Comparison of ENCODE assay signal across 17 cellular contexts in genomic region chr19:47151627-47152026, GRCh38. TPM values are rescaled to one million over a fixed set of nuclear protein-coding genes. Genes with fewer than 3 reads are reported as not detected.
A peak's percentile ranks its signal among the peaks of the same experiment; 100 is the strongest.
DNase-seq lines count a peak whose midpoint lies in the region; ATAC-seq and TF ChIP-seq lines count a peak whose summit lies in the region.
"Had no signal": no experiment of that assay in that cellular context is flagged by ENCODE, and none has a peak within 500 bp of the region (broad histone marks: within the 10 kb centered on the region; RNA-seq: fewer than 3 reads in every experiment).

No MANE protein-coding gene starts in this region.

- peaks cover 44% of the 10 kb centered on the region for H3K36me3 ChIP-seq in CD4-positive, CD25-positive, alpha-beta regulatory T cell (ENCODE audit: control insufficient read depth, insufficient read depth, low read length)
- peaks cover 90% of the 10 kb centered on the region for H3K36me3 ChIP-seq in endodermal cell (ENCODE audit: control insufficient read depth, insufficient read depth, low read length)

- no peak overlapping the region for H2BK120ac ChIP-seq in H9 (ENCODE audit: low read depth, low read length, poor library complexity, severe bottlenecking)

- H2BK15ac ChIP-seq in H9 (ENCODE audit: low read depth, low read length): no peak overlapping the region

- H3K27ac Mint-ChIP-seq in CD4-positive, CD25-positive, alpha-beta regulatory T cell: peak overlapping the region in 2 of 3 donors; percentile 35 to 72
- H3K27ac Mint-ChIP-seq in H9 (peak overlapping the region in 2 of 3 experiments; percentile 31 to 82; a peak in 4 of 7 replicates), endodermal cell (peak overlapping the region; percentile 62), nephron progenitor cell (peak overlapping the region; percentile 30)
- H3K27ac Mint-ChIP-seq: stimulated activated naive B cell treated with anti-CD40 and anti-IgM and Interleukin-4, amounts not matched to agents 10 μg/mL and 1 μg/mL and 100 μg/mL, for 72 hours had no signal

- no peaks in the 10 kb centered on the region for H3K9me3 Mint-ChIP-seq in CD4-positive, CD25-positive, alpha-beta regulatory T cell
- H3K9me3 Mint-ChIP-seq in H9 (peaks cover 0 to 4% of the 10 kb centered on the region in 2 experiments; a peak in 1 of 5 replicates), endodermal cell (peaks cover 2% of the 10 kb centered on the region), nephron progenitor cell (no peaks in the 10 kb centered on the region)
- H3K9me3 Mint-ChIP-seq: stimulated activated naive B cell treated with anti-CD40 and anti-IgM and Interleukin-4, amounts not matched to agents 10 μg/mL and 1 μg/mL and 100 μg/mL, for 72 hours had no signal

- H2AK5ac ChIP-seq in H9 (ENCODE audit: insufficient read length, low read length): no peak overlapping the region

- no peaks in the 10 kb centered on the region for H3K9me3 ChIP-seq in CD4-positive, CD25-positive, alpha-beta regulatory T cell (ENCODE audit: control insufficient read depth in 2 of 2, low read length in 2 of 2)
- no peaks in the 10 kb centered on the region for H3K9me3 ChIP-seq in H9 (ENCODE audit: control insufficient read depth, low read depth, low read length)
- no peaks in the 10 kb centered on the region for H3K9me3 ChIP-seq in endodermal cell (ENCODE audit: control insufficient read depth, low read length)

- peak overlapping the region; percentile 67 for H4K8ac ChIP-seq in H9 (replicated peaks; ENCODE audit: insufficient read length, low read depth, low read length)

- H3K56ac ChIP-seq in H9 (ENCODE audit: insufficient read length, low read depth, low read length): no peak overlapping the region

- H2AFZ ChIP-seq in H9 (ENCODE audit: low read length): no peak overlapping the region

- H3K4me3 ChIP-seq in CD4-positive, CD25-positive, alpha-beta regulatory T cell (ENCODE audit: low read depth, low read length): no peak overlapping the region
- H3K4me3 ChIP-seq in endodermal cell (ENCODE audit: low read length): peak overlapping the region; percentile 24

- TF ChIP-seq CTCF in H9 (conservative IDR thresholded peaks at IDR 0.05) (no peak), endodermal cell (conservative IDR thresholded peaks at IDR 0.05) (no peak), nephron progenitor cell (IDR thresholded peaks at IDR 0.05) (no peak)

- no peak overlapping the region for H3K18ac ChIP-seq in H9 (ENCODE audit: insufficient read length, low read depth, low read length)

- H3K4me3 Mint-ChIP-seq in CD4-positive, CD25-positive, alpha-beta regulatory T cell: peak overlapping the region in 1 of 4 donors; percentile 48
- H3K4me3 Mint-ChIP-seq in H9: no peak overlapping the region
- H3K4me3 Mint-ChIP-seq in endodermal cell: no peak overlapping the region
- no peak overlapping the region for H3K4me3 Mint-ChIP-seq in nephron progenitor cell
- H3K4me3 Mint-ChIP-seq: stimulated activated naive B cell treated with anti-CD40 and anti-IgM and Interleukin-4, amounts not matched to agents 10 μg/mL and 1 μg/mL and 100 μg/mL, for 72 hours had no signal

- no peak overlapping the region for H3K27ac ChIP-seq in CD4-positive, CD25-positive, alpha-beta regulatory T cell (ENCODE audit: insufficient read depth, low read length, poor library complexity, severe bottlenecking)
- H3K27ac ChIP-seq in H9 (ENCODE audit: insufficient read length, low read depth, low read length) (peak overlapping the region; percentile 71), endodermal cell (ENCODE audit: low read depth, low read length) (no peak overlapping the region)
- H3K27ac ChIP-seq: foreskin keratinocyte had no signal

- no peaks in the 10 kb centered on the region for H3K27me3 ChIP-seq in CD4-positive, CD25-positive, alpha-beta regulatory T cell (ENCODE audit: control insufficient read depth, insufficient read depth, low read length)
- H3K27me3 ChIP-seq in H9 (ENCODE audit: insufficient read depth, low read length) (no peaks in the 10 kb centered on the region), endodermal cell (ENCODE audit: control insufficient read depth, insufficient read depth, low read length, poor library complexity, severe bottlenecking) (no peaks in the 10 kb centered on the region)
- H3K27me3 ChIP-seq: foreskin keratinocyte had no signal

- no peak overlapping the region for H3T11ph ChIP-seq in H9 (ENCODE audit: low read length)

- H3K79me2 ChIP-seq in H9 (ENCODE audit: insufficient read depth, low read length): peaks cover 5% of the 10 kb centered on the region; the same call in 1 of the 2 replicates

- no peak overlapping the region for H3K23ac ChIP-seq in H9 (ENCODE audit: insufficient read length, low read depth, low read length)

- WGBS in H9 (ENCODE audit: extremely low coverage, insufficient read length, low lambda C conversion rate): no CpG with 5 or more reads among the region's 3 CpGs
- 76 to 80% methylated on average over 2 to 3 of the region's 3 CpGs for WGBS in endodermal cell (ENCODE audit: insufficient coverage in 1 of 2, insufficient read length in 1 of 2), 2 experiments

- no peak for DNase-seq in CD4-positive, CD25-positive, alpha-beta regulatory T cell
- DNase-seq in H9 (no peak), endodermal cell (no peak), nephron progenitor cell (no peak), DMS153 (lab: John Stamatoyannopoulos, UW) (no peak), superior temporal gyrus (ENCODE audit: extremely low spot score) (no peak), NCI-H2081 (lab: John Stamatoyannopoulos, UW) (no peak)
- DNase-seq: activated effector memory CD4-positive, alpha-beta T cell treated with anti-CD3 and anti-CD28 coated beads, Interleukin-2, amount 50 U/mL, for 16 hours; DMS79; foreskin keratinocyte; H7; NCI-H1105 treated with DMSO at 0.1 percent for 48 hours; NK-92 treated with Interleukin-12 subunit alpha and Interleukin-12 subunit beta, amount 100 ng/mL, for 24 hours; nucleus accumbens; stimulated activated naive B cell treated with anti-CD40 and anti-IgM and Interleukin-4, amounts not matched to agents 10 μg/mL and 1 μg/mL and 100 μg/mL, for 72 hours; T1000 had no signal

- H3K14ac ChIP-seq in H9 (ENCODE audit: insufficient read depth, low read length): no peak overlapping the region

- H3K9ac ChIP-seq in H9 (ENCODE audit: extremely low read depth, insufficient read length, low read length): no peak overlapping the region
- H3K9ac ChIP-seq in endodermal cell (ENCODE audit: extremely low read depth, low read length, poor library complexity, severe bottlenecking): peak overlapping the region; percentile 8

- no peak overlapping the region for H4K5ac ChIP-seq in H9 (ENCODE audit: insufficient read length, low read depth, low read length)

- H3K23me2 ChIP-seq in H9 (ENCODE audit: insufficient read length, low read depth, low read length, poor library complexity, severe bottlenecking): no peaks in the 10 kb centered on the region

- no peak overlapping the region for H3K4ac ChIP-seq in H9 (ENCODE audit: low read depth, low read length)

- no peak overlapping the region for H2BK20ac ChIP-seq in H9 (ENCODE audit: low read depth, low read length, poor library complexity, severe bottlenecking)

- no peak overlapping the region for H2BK12ac ChIP-seq in H9 (ENCODE audit: insufficient read length, low read depth, low read length)

- H3K4me1 ChIP-seq in CD4-positive, CD25-positive, alpha-beta regulatory T cell (ENCODE audit: control insufficient read depth, insufficient read depth, low read length, poor library complexity, severe bottlenecking): peaks cover 20% of the 10 kb centered on the region
- H3K4me1 ChIP-seq in H9 (ENCODE audit: insufficient read depth, low read length) (no peaks in the 10 kb centered on the region), endodermal cell (ENCODE audit: control insufficient read depth, insufficient read depth, low read length) (peaks cover 15% of the 10 kb centered on the region)

- peaks cover 15% of the 10 kb centered on the region for H3K79me1 ChIP-seq in H9 (ENCODE audit: insufficient read depth, low read depth, low read length, poor library complexity, severe bottlenecking)

- H4K91ac ChIP-seq in H9 (ENCODE audit: insufficient read length, low read depth, low read length): no peak overlapping the region

- H3K27me3 Mint-ChIP-seq in CD4-positive, CD25-positive, alpha-beta regulatory T cell: no peaks in the 10 kb centered on the region
- H3K27me3 Mint-ChIP-seq in H9 (ENCODE audit: low read depth) (no peaks in the 10 kb centered on the region), endodermal cell (ENCODE audit: insufficient read depth) (no peaks in the 10 kb centered on the region), nephron progenitor cell (ENCODE audit: low read depth, poor library complexity) (no peaks in the 10 kb centered on the region)
- H3K27me3 Mint-ChIP-seq: stimulated activated naive B cell treated with anti-CD40 and anti-IgM and Interleukin-4, amounts not matched to agents 10 μg/mL and 1 μg/mL and 100 μg/mL, for 72 hours had no signal

- peaks cover 20 to 47% (median 30%) of the 10 kb centered on the region in 4 donors for H3K4me1 Mint-ChIP-seq in CD4-positive, CD25-positive, alpha-beta regulatory T cell
- H3K4me1 Mint-ChIP-seq in H9: peaks cover 29 to 32% of the 10 kb centered on the region in 2 experiments
- peaks cover 39% of the 10 kb centered on the region for H3K4me1 Mint-ChIP-seq in endodermal cell
- peaks cover 13% of the 10 kb centered on the region for H3K4me1 Mint-ChIP-seq in nephron progenitor cell

- H4K20me1 ChIP-seq in H9 (ENCODE audit: control insufficient read depth, insufficient read depth, insufficient read length): no peaks in the 10 kb centered on the region

- ATAC-seq in CD4-positive, CD25-positive, alpha-beta regulatory T cell (ENCODE audit: low read depth in 2 of 2): no peak
- ATAC-seq in HG03342 (IDR thresholded peaks at IDR 0.05; ENCODE audit: unreplicated experiment): no peak
- ATAC-seq: foreskin keratinocyte; stimulated activated naive B cell treated with anti-CD40 and anti-IgM and Interleukin-4, amounts not matched to agents 10 μg/mL and 1 μg/mL and 100 μg/mL, for 72 hours had no signal

- H2BK5ac ChIP-seq in H9 (ENCODE audit: insufficient read length, low read length): no peak overlapping the region

- H3K36me3 Mint-ChIP-seq in CD4-positive, CD25-positive, alpha-beta regulatory T cell: peaks cover 48% of the 10 kb centered on the region
- H3K36me3 Mint-ChIP-seq in H9 (ENCODE audit: insufficient read depth in 1 of 3, low read depth in 3 of 3) (peaks cover 59 to 95% (median 81%) of the 10 kb centered on the region in 3 experiments), endodermal cell (ENCODE audit: low read depth) (peaks cover 84% of the 10 kb centered on the region), nephron progenitor cell (ENCODE audit: low read depth) (peaks cover 84% of the 10 kb centered on the region)

- H3K4me2 ChIP-seq in H9 (ENCODE audit: insufficient read depth, insufficient read length, low read length): no peak overlapping the region

RNA-seq across cellular contexts. Expression of gene SAE1, which starts 21.0 kb away (rescaled TPM):
- 45.5 TPM for total RNA-seq in CD4-positive, CD25-positive, alpha-beta regulatory T cell
- 100 to 1,000 TPM; 106 to 127 (median 115) TPM for polyA plus RNA-seq in CD4-positive, CD25-positive, alpha-beta regulatory T cell
- total RNA-seq in H9 (2021) (232 and 234 TPM in 2 replicates), endodermal cell (100 to 1,000 TPM; 187 to 240 TPM)
- polyA plus RNA-seq in endodermal cell (2013, experiment 1 of 2): 185 TPM
- polyA plus RNA-seq in endodermal cell (2013, experiment 2 of 2): 176 TPM

RNA-seq across cellular contexts. Expression of gene ZC3H4, which starts 38.1 kb away (rescaled TPM):
- total RNA-seq in CD4-positive, CD25-positive, alpha-beta regulatory T cell: 84.7 TPM
- under 1 TPM; 0.58 to 0.84 (median 0.69) TPM for polyA plus RNA-seq in CD4-positive, CD25-positive, alpha-beta regulatory T cell
- total RNA-seq in H9 (2021): 105 and 109 TPM in 2 replicates
- 10 to 100 TPM; 64.9 to 82.5 TPM for total RNA-seq in endodermal cell
- polyA plus RNA-seq in endodermal cell (2013, experiment 1 of 2): 23.7 TPM
- polyA plus RNA-seq in endodermal cell (2013, experiment 2 of 2): 23.5 TPM
